1 cellular context compared by ENCODE assay signal in genomic region chr1:33321178-33321577, GRCh38.
TF ChIP-seq lines count a peak whose summit lies in the region.

No MANE protein-coding gene starts in this region.

TF ChIP-seq in GM12878, 131 proteins besides CTCF, POLR2A, EP300 and RAD21 (continued from another document):
- TF ChIP-seq REST (IDR thresholded peaks at IDR 0.05; ENCODE audit: low read depth, low read length) (no peak), SIN3A (IDR thresholded peaks at IDR 0.05; ENCODE audit: low read depth, low read length) (no peak), ELK1 (IDR thresholded peaks at IDR 0.05; ENCODE audit: low read depth, low read length) (no peak), POLR2AphosphoS2 (IDR thresholded peaks at IDR 0.05; ENCODE audit: low read depth, low read length) (no peak), FOXM1 (IDR thresholded peaks at IDR 0.05; ENCODE audit: low read depth, low read length) (no peak)
